In genomic region chr6:37695857-37696219, GRCh38 we compare ENCODE assay signal across 8 cellular contexts. TPM values are rescaled to one million over a fixed set of nuclear protein-coding genes. Genes with fewer than 3 reads are reported as not detected.
DNase-seq lines count a peak whose midpoint lies in the region; ATAC-seq, FAIRE-seq and TF ChIP-seq lines count a peak whose summit lies in the region.

No MANE protein-coding gene starts in this region.

- H3K79me2 ChIP-seq in astrocyte (ENCODE audit: insufficient read depth, low read length) (peaks cover 19% of the 10 kb centered on the region), PC-9 (ENCODE audit: low read depth) (no peaks in the 10 kb centered on the region)

- no peak for DNase-seq in activated naive CD4-positive, alpha-beta T cell treated with anti-CD3 and anti-CD28 coated beads, Interleukin-2, amount 50 U/mL, for 16 hours
- DNase-seq in astrocyte (ENCODE audit: low read depth) (peak; percentile 29), memory B cell (ENCODE audit: low spot score in 2 of 2) (no peak), type B pancreatic cell (ENCODE audit: extremely low spot score, unreplicated experiment) (no peak), iPS-NIHi11 (ENCODE audit: low spot score) (no peak), PC-9 (no peak)

- H3K4me2 ChIP-seq in astrocyte (ENCODE audit: low read length) (peak overlapping the region; percentile 100), PC-9 (no peak overlapping the region)

- no peaks in the 10 kb centered on the region for H3K9me3 Mint-ChIP-seq in activated naive CD4-positive, alpha-beta T cell treated with anti-CD3 and anti-CD28 coated beads, Interleukin-2, amount 50 U/mL, for 24 hours
- no peaks in the 10 kb centered on the region for H3K9me3 Mint-ChIP-seq in astrocyte (ENCODE audit: unreplicated experiment)
- H3K9me3 Mint-ChIP-seq in memory B cell: no peaks in the 10 kb centered on the region
- no peaks in the 10 kb centered on the region for H3K9me3 Mint-ChIP-seq in type B pancreatic cell

- H3K4me1 Mint-ChIP-seq in activated naive CD4-positive, alpha-beta T cell treated with anti-CD3 and anti-CD28 coated beads, Interleukin-2, amount 50 U/mL, for 24 hours: peaks cover 20% of the 10 kb centered on the region
- H3K4me1 Mint-ChIP-seq in astrocyte (ENCODE audit: low read depth, unreplicated experiment) (peaks cover 8% of the 10 kb centered on the region), memory B cell (peaks cover 32% of the 10 kb centered on the region), type B pancreatic cell (ENCODE audit: unreplicated experiment) (peaks cover 17% of the 10 kb centered on the region)

- peak overlapping the region; percentile 79 for H3K9ac ChIP-seq in astrocyte (ENCODE audit: low read length)

- H3K36me3 Mint-ChIP-seq in activated naive CD4-positive, alpha-beta T cell treated with anti-CD3 and anti-CD28 coated beads, Interleukin-2, amount 50 U/mL, for 24 hours: no peaks in the 10 kb centered on the region
- H3K36me3 Mint-ChIP-seq in astrocyte (ENCODE audit: low read depth, unreplicated experiment): no peaks in the 10 kb centered on the region
- H3K36me3 Mint-ChIP-seq in memory B cell: peaks cover 4% of the 10 kb centered on the region
- no peaks in the 10 kb centered on the region for H3K36me3 Mint-ChIP-seq in type B pancreatic cell

- no TSS peak for BruUV-seq in PC-9 (replicated peaks; lab: Mats Ljungman, UMichigan)

- no peak overlapping the region for H3K27ac Mint-ChIP-seq in activated naive CD4-positive, alpha-beta T cell treated with anti-CD3 and anti-CD28 coated beads, Interleukin-2, amount 50 U/mL, for 24 hours
- no peak overlapping the region for H3K27ac Mint-ChIP-seq in astrocyte (ENCODE audit: unreplicated experiment)
- H3K27ac Mint-ChIP-seq in memory B cell: peak overlapping the region; percentile 24
- H3K27ac Mint-ChIP-seq in type B pancreatic cell: peak overlapping the region; percentile 31

- H3K4me1 ChIP-seq in astrocyte (ENCODE audit: insufficient read depth, low read length): peaks cover 27% of the 10 kb centered on the region
- peaks cover 4% of the 10 kb centered on the region; the same call in 1 of the 2 replicates for H3K4me1 ChIP-seq in PC-9 (replicated peaks; ENCODE audit: insufficient read depth)

- peaks cover 5% of the 10 kb centered on the region; the same call in 1 of the 2 replicates for H3F3A ChIP-seq in PC-9 (ENCODE audit: insufficient read depth, low read depth)

- H3K9me2 ChIP-seq in PC-9 (ENCODE audit: insufficient read depth): no peaks in the 10 kb centered on the region

- H3K27ac ChIP-seq in astrocyte (ENCODE audit: low read depth, low read length): no peak overlapping the region
- no peak overlapping the region for H3K27ac ChIP-seq in PC-9

- H4K20me1 ChIP-seq in astrocyte (ENCODE audit: insufficient read depth, low read length) (peaks cover 21% of the 10 kb centered on the region), PC-9 (ENCODE audit: insufficient read depth) (no peaks in the 10 kb centered on the region)

- H3K27me3 Mint-ChIP-seq in activated naive CD4-positive, alpha-beta T cell treated with anti-CD3 and anti-CD28 coated beads, Interleukin-2, amount 50 U/mL, for 24 hours: peaks cover 26% of the 10 kb centered on the region
- H3K27me3 Mint-ChIP-seq in astrocyte (ENCODE audit: low read depth, unreplicated experiment) (peaks cover 43% of the 10 kb centered on the region), memory B cell (peaks cover 14% of the 10 kb centered on the region), type B pancreatic cell (peaks cover 71% of the 10 kb centered on the region)

- H3K4me3 ChIP-seq in astrocyte (ENCODE audit: insufficient read depth, low read depth, low read length) (peak overlapping the region; percentile 71), PC-9 (no peak overlapping the region)

- no peak for FAIRE-seq in astrocyte (lab: Jason Lieb, UNC)

- intact Hi-C loops in PC-9 (cut with micrococcal nuclease; ENCODE audit: unreplicated experiment): loop anchor here (10.0 kb wide), 4 partner anchors 319 to 979 kb away; no protein-coding TSS in a partner anchor

- peak overlapping the region; percentile 82 for H3K4me3 Mint-ChIP-seq in activated naive CD4-positive, alpha-beta T cell treated with anti-CD3 and anti-CD28 coated beads, Interleukin-2, amount 50 U/mL, for 24 hours
- peak overlapping the region; percentile 82 for H3K4me3 Mint-ChIP-seq in astrocyte (ENCODE audit: unreplicated experiment)
- peak overlapping the region; percentile 82 for H3K4me3 Mint-ChIP-seq in memory B cell
- H3K4me3 Mint-ChIP-seq in type B pancreatic cell: peak overlapping the region; percentile 89

- POLR2A ChIA-PET in PC-9 (lab: Charles Lee; ENCODE audit: unreplicated experiment): no interaction called here

- H3K27me3 ChIP-seq in astrocyte (ENCODE audit: insufficient read depth, low read length) (peaks cover 15% of the 10 kb centered on the region), PC-9 (ENCODE audit: insufficient read depth, low read depth) (peaks cover 35% of the 10 kb centered on the region)

- no peak for ATAC-seq in memory B cell (ENCODE audit: low read depth)
- ATAC-seq in GM18909 (IDR thresholded peaks at IDR 0.05; ENCODE audit: poor library complexity, unreplicated experiment): no peak

- H3K36me3 ChIP-seq in astrocyte (ENCODE audit: insufficient read depth, low read length): no peaks in the 10 kb centered on the region
- no peaks in the 10 kb centered on the region for H3K36me3 ChIP-seq in PC-9 (ENCODE audit: low read depth)

- no peak for TF ChIP-seq CTCF in astrocyte (IDR thresholded peaks at IDR 0.05; ENCODE audit: insufficient read depth, low read depth, low read length)
- no peak for TF ChIP-seq CTCF in type B pancreatic cell (conservative IDR thresholded peaks at IDR 0.05)
- TF ChIP-seq CTCF in PC-9 (conservative IDR thresholded peaks at IDR 0.05): no peak

- CTCF ChIA-PET in PC-9 (lab: Charles Lee): no interaction called here

- H3K9me3 ChIP-seq in astrocyte (ENCODE audit: insufficient read depth, low read depth, low read length) (no peaks in the 10 kb centered on the region), PC-9 (ENCODE audit: insufficient read depth, low read depth) (no peaks in the 10 kb centered on the region)

- H2AFZ ChIP-seq in astrocyte (ENCODE audit: low read depth, low read length): peak overlapping the region; percentile 74
- H2AFZ ChIP-seq in PC-9: no peak overlapping the region

RNA-seq across cellular contexts. Expression of gene MDGA1, which starts 1.8 kb away (rescaled TPM):
- total RNA-seq in astrocyte (5.5 and 5.9 TPM in 2 replicates), type B pancreatic cell (ENCODE audit: low replicate concordance) (10.8 and 24.9 TPM in 2 replicates), PC-9 (2021) (17.8 and 28.7 TPM in 2 replicates)

Comparison
In these comparisons a context has a peak if more than half of its experiments do, and no peak if none do; other contexts are left out.
1. H3K27ac Mint-ChIP-seq: peak in memory B cell (single experiment) and type B pancreatic cell (single experiment); none in activated naive CD4-positive, alpha-beta T cell treated with anti-CD3 and anti-CD28 coated beads, Interleukin-2, amount 50 U/mL, for 24 hours (single experiment) and astrocyte (single experiment).
2. Peak in every context shown above with its lines, with median percentiles within 50 percentile points of each other: H3K4me3 Mint-ChIP-seq.